8 cellular contexts compared by ENCODE assay signal in the genomic region with DNA sequence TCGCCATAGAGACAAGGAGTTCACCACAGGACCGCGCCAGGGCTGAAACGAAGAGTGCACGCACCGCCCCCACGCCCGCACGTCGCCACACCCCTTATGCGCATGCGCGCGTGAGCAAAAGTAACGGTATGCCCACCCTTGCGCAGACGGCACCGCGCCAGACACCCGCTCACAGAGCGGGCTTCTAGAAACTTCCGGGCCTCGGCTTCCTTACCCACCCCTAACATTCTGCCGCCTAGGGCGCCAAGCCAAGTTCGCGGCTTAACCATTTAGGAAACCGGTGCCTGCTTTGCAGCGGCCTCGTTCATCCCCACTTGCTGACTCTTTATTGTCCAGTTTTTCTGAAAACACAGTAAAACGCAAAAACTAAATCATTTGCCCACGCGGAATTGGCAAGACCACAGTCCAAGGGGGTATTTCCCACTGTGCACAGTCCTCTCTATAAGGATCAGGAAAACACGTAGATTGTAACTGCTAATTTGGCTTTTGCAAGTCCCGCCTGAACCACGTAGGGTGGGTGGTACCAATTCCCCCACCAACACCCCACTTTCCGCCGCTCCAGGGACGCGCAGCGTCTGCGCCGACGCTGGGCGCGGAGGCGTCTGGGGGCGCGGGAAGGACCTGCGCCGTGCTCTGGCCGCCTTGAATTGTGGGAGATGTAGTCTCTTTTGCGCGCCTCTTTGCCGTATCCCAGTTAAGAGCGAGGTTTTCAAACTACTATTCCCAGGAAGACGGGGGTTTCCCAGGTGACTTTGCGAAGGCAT. TPM values are rescaled to one million over a fixed set of nuclear protein-coding genes. Genes with fewer than 3 reads are reported as not detected.
DNase-seq lines count a peak whose midpoint lies in the region; ATAC-seq and TF ChIP-seq lines count a peak whose summit lies in the region.

A gene with protein sequence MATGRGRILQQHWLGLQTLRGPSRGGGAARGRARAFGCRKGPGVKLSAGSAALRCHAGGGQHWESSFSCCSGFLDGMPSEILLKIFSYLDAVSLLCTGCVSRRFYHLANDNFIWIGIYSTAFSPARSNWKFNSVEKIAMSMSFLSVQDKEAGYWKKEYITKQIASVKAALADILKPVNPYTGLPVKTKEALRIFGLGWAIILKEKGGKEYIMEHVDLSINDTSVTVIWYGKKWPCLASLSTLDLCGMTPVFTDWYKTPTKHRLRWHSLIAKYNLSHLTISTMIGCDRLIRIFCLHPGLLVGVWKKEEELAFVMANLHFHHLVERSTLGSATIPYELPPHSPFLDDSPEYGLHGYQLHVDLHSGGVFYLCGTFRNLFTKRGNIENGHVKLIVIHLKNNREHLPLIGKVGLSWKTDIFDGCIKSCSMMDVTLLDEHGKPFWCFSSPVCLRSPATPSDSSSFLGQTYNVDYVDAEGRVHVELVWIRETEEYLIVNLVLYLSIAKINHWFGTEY (minus strand): TSS at position 56 of the 764 bp plus-strand sequence. CDS start 49 bp downstream, at position 7.
Gene TIMM21 (plus strand): TSS at position 745 of the 764 bp plus-strand sequence. CDS start 286 bp downstream, outside the sequence.

- TF ChIP-seq POLR2A in vagina (IDR thresholded peaks at IDR 0.05): peak in 1 of 2 donors; percentile 37

- peak within 1 kb of the TSS; percentile 97 for H3K27ac ChIP-seq in vagina

- no peaks in the 10 kb centered on the region for H3K36me3 ChIP-seq in vagina

- DNase-seq in NCI-H2029 treated with DMSO at 0.1 percent for 48 hours (lab: John Stamatoyannopoulos, UW) (peak; percentile 50), T1000 (lab: John Stamatoyannopoulos, UW) (peak; percentile 83), astrocyte of the hippocampus (ENCODE audit: low read depth, low spot score) (peak; percentile 99), hepatic stellate cell (ENCODE audit: low spot score) (peak; percentile 92), putamen (ENCODE audit: low spot score) (peak; percentile 96), vagina (ENCODE audit: extremely low spot score in 2 of 2) (peak in 1 of 2 donors; percentile 97)

- H3K4me1 ChIP-seq in vagina: peaks cover 30% of the 10 kb centered on the region

- intact Hi-C loops in vagina (cut with DNase I): no loop called here

- H3K9me3 ChIP-seq in vagina: no peaks in the 10 kb centered on the region

- peak within 1 kb of the TSS; percentile 63 to 89 for H3K4me3 ChIP-seq in vagina

- TF ChIP-seq CTCF in vagina (IDR thresholded peaks at IDR 0.05): no peak

- H3K27me3 ChIP-seq in vagina: no peaks in the 10 kb centered on the region

- ATAC-seq in GM18511 (IDR thresholded peaks at IDR 0.05; ENCODE audit: unreplicated experiment) (peak; percentile 89), HG03025 (IDR thresholded peaks at IDR 0.05; ENCODE audit: low FRiP score, unreplicated experiment) (peak; percentile 94)

RNA-seq across cellular contexts. Expression of the first gene that starts in this region (rescaled TPM):
- not detected for total RNA-seq in vagina

RNA-seq across cellular contexts. Expression of gene TIMM21, which starts in this region (rescaled TPM):
- total RNA-seq in vagina: 25.0 TPM
